In genomic region chr3:45557886-45558285, GRCh38 we compare ENCODE assay signal across 1 cellular context.
TF ChIP-seq lines count a peak whose summit lies in the region.

No MANE protein-coding gene starts in this region.

TF ChIP-seq in H1, 55 proteins besides CTCF, POLR2A, EP300 and RAD21:
- TF ChIP-seq ZNF274 (IDR thresholded peaks at IDR 0.05; ENCODE audit: borderline replicate concordance, extremely low read depth, low read length) (no peak), NANOG (IDR thresholded peaks at IDR 0.05; ENCODE audit: insufficient read depth, low read depth, low read length, poor library complexity, severe bottlenecking) (no peak), MAX (IDR thresholded peaks at IDR 0.05) (no peak), RFX5 (IDR thresholded peaks at IDR 0.05; ENCODE audit: borderline replicate concordance, low read depth, low read length) (no peak), CREB1 (IDR thresholded peaks at IDR 0.05) (no peak), RXRA (IDR thresholded peaks at IDR 0.05; ENCODE audit: insufficient read depth, low read depth, low read length) (no peak), JUND (IDR thresholded peaks at IDR 0.05; ENCODE audit: low read length) (no peak), BCL11A (IDR thresholded peaks at IDR 0.05; ENCODE audit: low read depth in 2 of 2, low read length in 2 of 2) (no peak), RNF2 (IDR thresholded peaks at IDR 0.05; ENCODE audit: borderline replicate concordance, low read depth, low read length, missing control alignments, poor library complexity, severe bottlenecking) (no peak), SP2 (IDR thresholded peaks at IDR 0.05; ENCODE audit: low read length) (no peak)
TF ChIP-seq in H1: peak in this region for 0.
